Comparison of ENCODE assay signal across 9 cellular contexts in genomic region chr9:114612272-114612923, GRCh38. TPM values are rescaled to one million over a fixed set of nuclear protein-coding genes. Genes with fewer than 3 reads are reported as not detected.
A peak's percentile ranks its signal among the peaks of the same experiment; 100 is the strongest.
DNase-seq lines count a peak whose midpoint lies in the region; ATAC-seq and TF ChIP-seq lines count a peak whose summit lies in the region.
"Had no signal": no experiment of that assay in that cellular context is flagged by ENCODE, and none has a peak within 500 bp of the region (broad histone marks: within the 10 kb centered on the region; RNA-seq: fewer than 3 reads in every experiment).

No MANE protein-coding gene starts in this region.

- in situ Hi-C loops in astrocyte of the spinal cord (cut with HindIII; ENCODE audit: low sequenced_read_pairs): no loop called here
- in situ Hi-C loops in transverse colon (cut with MboI; ENCODE audit: low pct_ligation_motif_present in 1 of 4, low pct_unique_long_range_greater_than_20kb in 1 of 4, low sequenced_read_pairs in 3 of 4): no loop called here

- H3K4me3 Mint-ChIP-seq in activated CD4-positive, alpha-beta T cell treated with anti-CD3 and anti-CD28 coated beads, Interleukin-2, amount 10 ng/mL, durations not matched to agents 7 days and 5 days: peak overlapping the region; percentile 75

- 39 to 52% methylated on average over 2 to 4 of the region's 4 CpGs for WGBS in transverse colon (ENCODE audit: low coverage in 1 of 2), 2 donors

- no peak for TF ChIP-seq EP300 in transverse colon (IDR thresholded peaks at IDR 0.05; ENCODE audit: low read depth)

- POLR2A ChIA-PET in activated CD4-positive, alpha-beta T cell treated with anti-CD3 and anti-CD28 coated beads, Interleukin-2, amount 10 ng/mL, durations not matched to agents 7 days and 5 days (lab: Charles Lee): interaction anchor here (0.6 kb wide), 1 partner anchor 9 kb away, joined by 3 read pairs; no protein-coding TSS in a partner anchor

- H3K27me3 Mint-ChIP-seq in activated CD4-positive, alpha-beta T cell treated with anti-CD3 and anti-CD28 coated beads, Interleukin-2, amount 10 ng/mL, durations not matched to agents 7 days and 5 days: no peaks in the 10 kb centered on the region

- TF ChIP-seq POLR2A in transverse colon (IDR thresholded peaks at IDR 0.05): no peak

- H3K4me3 ChIP-seq in astrocyte of the spinal cord (ENCODE audit: low read depth, low read length) (peak overlapping the region; percentile 39), lower lobe of right lung (peak overlapping the region; percentile 80), transverse colon (peak overlapping the region; percentile 57 to 95 (median 64))

- peak overlapping the region; percentile 93 for H3K27ac Mint-ChIP-seq in activated CD4-positive, alpha-beta T cell treated with anti-CD3 and anti-CD28 coated beads, Interleukin-2, amount 10 ng/mL, durations not matched to agents 7 days and 5 days

- H3K9me3 Mint-ChIP-seq in activated CD4-positive, alpha-beta T cell treated with anti-CD3 and anti-CD28 coated beads, Interleukin-2, amount 10 ng/mL, durations not matched to agents 7 days and 5 days: no peaks in the 10 kb centered on the region

- CTCF ChIA-PET in activated CD4-positive, alpha-beta T cell treated with anti-CD3 and anti-CD28 coated beads, Interleukin-2, amount 10 ng/mL, durations not matched to agents 7 days and 5 days (lab: Charles Lee): interaction anchor here (1.1 to 4.3 kb wide), 7 partner anchors 11 to 206 kb away, joined by 3 to 23 read pairs (median 5); no protein-coding TSS in a partner anchor

- no peaks in the 10 kb centered on the region for H3K9me3 ChIP-seq in lower lobe of right lung
- no peaks in the 10 kb centered on the region for H3K9me3 ChIP-seq in transverse colon

- peaks cover under 1% of the 10 kb centered on the region for H3K36me3 ChIP-seq in lower lobe of right lung
- H3K36me3 ChIP-seq in transverse colon: peaks cover 0 to 1% (median 0%) of the 10 kb centered on the region in 4 donors

- DNase-seq in activated CD4-positive, alpha-beta T cell treated with anti-CD3 and anti-CD28 coated beads, Interleukin-2, amount 10 ng/mL, durations not matched to agents 7 days and 5 days: no peak
- no peak for DNase-seq in activated CD4-positive, alpha-beta T cell treated with anti-CD3 and anti-CD28 coated beads for 48 hours
- no peak for DNase-seq in astrocyte of the spinal cord (ENCODE audit: low read depth, low spot score)
- DNase-seq in lower lobe of right lung: no peak
- no peak for DNase-seq in transverse colon
- no peak for DNase-seq in putamen (ENCODE audit: low spot score)
- no peak for DNase-seq in NCI-H748 treated with DMSO at 0.1 percent for 48 hours (lab: John Stamatoyannopoulos, UW)

- TF ChIP-seq CTCF in astrocyte of the spinal cord (IDR thresholded peaks at IDR 0.05; ENCODE audit: low read depth, low read length) (no peak), lower lobe of right lung (IDR thresholded peaks at IDR 0.05) (no peak), transverse colon (IDR thresholded peaks at IDR 0.05) (no peak)

- intact Hi-C loops in lower lobe of right lung (cut with DNase I): no loop called here
- intact Hi-C loops in transverse colon (cut with DNase I; ENCODE audit: low total_unique reads): no loop called here

- peaks cover 60% of the 10 kb centered on the region for H3K4me1 Mint-ChIP-seq in activated CD4-positive, alpha-beta T cell treated with anti-CD3 and anti-CD28 coated beads, Interleukin-2, amount 10 ng/mL, durations not matched to agents 7 days and 5 days

- H3K27me3 ChIP-seq in lower lobe of right lung (ENCODE audit: low read depth) (no peaks in the 10 kb centered on the region), transverse colon (no peaks in the 10 kb centered on the region)

- H3K4me1 ChIP-seq in lower lobe of right lung: peaks cover 42% of the 10 kb centered on the region
- H3K4me1 ChIP-seq in transverse colon: peaks cover 16 to 46% (median 26%) of the 10 kb centered on the region in 4 donors

- H3K27ac ChIP-seq in lower lobe of right lung (peak overlapping the region; percentile 92), transverse colon (peak overlapping the region; percentile 92 to 97 (median 92))

- ATAC-seq in lower lobe of right lung: peak; percentile 3 to 7
- no peak for ATAC-seq in GM18520 (IDR thresholded peaks at IDR 0.05; ENCODE audit: unreplicated experiment)

- peaks cover 28% of the 10 kb centered on the region for H3K36me3 Mint-ChIP-seq in activated CD4-positive, alpha-beta T cell treated with anti-CD3 and anti-CD28 coated beads, Interleukin-2, amount 10 ng/mL, durations not matched to agents 7 days and 5 days (ENCODE audit: low read depth)

RNA-seq across cellular contexts. Expression of gene TMEM268, which starts 1.3 kb away (rescaled TPM):
- 10 to 100 TPM; 26.4 to 31.5 TPM for total RNA-seq in activated CD4-positive, alpha-beta T cell treated with anti-CD3 and anti-CD28 coated beads, Interleukin-2, amount 10 ng/mL, durations not matched to agents 7 days and 5 days
- total RNA-seq in lower lobe of right lung (19.7 TPM), transverse colon (1 to 10 TPM; 6.2 to 9.7 (median 7.3) TPM)

RNA-seq across cellular contexts. Expression of gene ATP6V1G1, which starts 24.8 kb away (rescaled TPM):
- 10 to 100 TPM; 89.0 to 94.8 TPM for total RNA-seq in activated CD4-positive, alpha-beta T cell treated with anti-CD3 and anti-CD28 coated beads, Interleukin-2, amount 10 ng/mL, durations not matched to agents 7 days and 5 days
- total RNA-seq in lower lobe of right lung (104 TPM), transverse colon (100 to 1,000 TPM; 102 to 144 (median 131) TPM)

RNA-seq across cellular contexts. Expression of gene TEX53, which starts 45.2 kb away (rescaled TPM):
- not detected for total RNA-seq in activated CD4-positive, alpha-beta T cell treated with anti-CD3 and anti-CD28 coated beads, Interleukin-2, amount 10 ng/mL, durations not matched to agents 7 days and 5 days
- total RNA-seq in lower lobe of right lung (not detected), transverse colon (not detected)
- total RNA-seq: activated CD8-positive, alpha-beta memory T cell treated with anti-CD3 and anti-CD28 coated beads for 36 hours had no signal
